In genomic region chr2:208255557-208256106, GRCh38 we compare ENCODE assay signal across 8 cellular contexts. TPM values are rescaled to one million over a fixed set of nuclear protein-coding genes. Genes with fewer than 3 reads are reported as not detected.
DNase-seq lines count a peak whose midpoint lies in the region; ATAC-seq, FAIRE-seq and TF ChIP-seq lines count a peak whose summit lies in the region.

No MANE protein-coding gene starts in this region.

- ATAC-seq in A549 (peak in 1 of 2 experiments; percentile 10; a peak in 3 of 6 replicates), GM19397 (IDR thresholded peaks at IDR 0.05; ENCODE audit: unreplicated experiment) (peak; percentile 12), HG03460 (IDR thresholded peaks at IDR 0.05; ENCODE audit: unreplicated experiment) (peak; percentile 14)
- ATAC-seq in naive thymus-derived CD4-positive, alpha-beta T cell = no peak

- FAIRE-seq in A549 (lab: Jason Lieb, UNC) = no peak

- H3K36me3 Mint-ChIP-seq in naive thymus-derived CD4-positive, alpha-beta T cell = peaks cover 0 to 12% (median 4%) of the 10 kb centered on the region in 5 donors

- H3K9me3 ChIP-seq in A549 (no peaks in the 10 kb centered on the region), breast epithelium (no peaks in the 10 kb centered on the region)
- no peaks in the 10 kb centered on the region for H3K9me3 ChIP-seq in naive thymus-derived CD4-positive, alpha-beta T cell (ENCODE audit: control insufficient read depth in 2 of 3, low read length in 3 of 3)

- WGBS in A549 (ENCODE audit: missing lambda C conversion rate) = 35% methylated on average over 13 of the region's 13 CpGs

- DNase-seq in A549 (ENCODE audit: low read depth in 1 of 2, low spot score in 1 of 2) (no peak), breast epithelium (ENCODE audit: low spot score in 2 of 2) (no peak), globus pallidus (ENCODE audit: low spot score) (no peak), hepatic stellate cell (ENCODE audit: low spot score) (no peak)
- no peak for DNase-seq in naive thymus-derived CD4-positive, alpha-beta T cell
- DNase-seq in activated CD8-positive, alpha-beta memory T cell treated with anti-CD3 and anti-CD28 coated beads, Interleukin-2, amount 50 U/mL, for 4 hours = no peak

- H3K4me3 ChIP-seq in A549 (peak overlapping the region; percentile 96), breast epithelium (peak overlapping the region; percentile 83 to 87 (median 85))
- peak overlapping the region; percentile 70 for H3K4me3 ChIP-seq in naive thymus-derived CD4-positive, alpha-beta T cell (ENCODE audit: low read length)

- H3K27me3 ChIP-seq in breast epithelium = no peaks in the 10 kb centered on the region
- no peaks in the 10 kb centered on the region for H3K27me3 ChIP-seq in naive thymus-derived CD4-positive, alpha-beta T cell (ENCODE audit: control insufficient read depth in 2 of 2, insufficient read depth in 2 of 2, low read length in 2 of 2)

- TF ChIP-seq POLR2A in A549 (IDR thresholded peaks at IDR 0.05; ENCODE audit: low read length) (no peak), breast epithelium (IDR thresholded peaks at IDR 0.05) (no peak)

- no peak for TF ChIP-seq EP300 in A549 (IDR thresholded peaks at IDR 0.05)

- no peaks in the 10 kb centered on the region for H3K36me3 ChIP-seq in breast epithelium
- no peaks in the 10 kb centered on the region for H3K36me3 ChIP-seq in naive thymus-derived CD4-positive, alpha-beta T cell (ENCODE audit: control insufficient read depth in 2 of 3, insufficient read depth in 3 of 3, low read length in 3 of 3)

- TF ChIP-seq CTCF in A549 (IDR thresholded peaks at IDR 0.05) = no peak
- no peak for TF ChIP-seq CTCF in breast epithelium (IDR thresholded peaks at IDR 0.05)

- H3K4me3 Mint-ChIP-seq in naive thymus-derived CD4-positive, alpha-beta T cell = peak overlapping the region; percentile 93 to 100 (median 97)

- peak overlapping the region in 8 of 9 donors; percentile 39 to 91 (median 82) for H3K27ac Mint-ChIP-seq in naive thymus-derived CD4-positive, alpha-beta T cell

- H3K4me1 ChIP-seq in A549 (peaks cover 31% of the 10 kb centered on the region), breast epithelium (peaks cover 0 to 9% of the 10 kb centered on the region in 2 donors)
- H3K4me1 ChIP-seq in naive thymus-derived CD4-positive, alpha-beta T cell (ENCODE audit: control insufficient read depth in 2 of 2, insufficient read depth in 2 of 2, low read length in 2 of 2) = peaks cover 0 to 9% of the 10 kb centered on the region in 2 donors

- H3K4me1 Mint-ChIP-seq in naive thymus-derived CD4-positive, alpha-beta T cell = peaks cover 8 to 28% (median 23%) of the 10 kb centered on the region in 7 donors

- intact Hi-C loops in breast epithelium (cut with DNase I; ENCODE audit: low total_unique reads) = no loop called here
- intact Hi-C loops in naive thymus-derived CD4-positive, alpha-beta T cell (cut with micrococcal nuclease) = loop anchor here (1.0 to 10.0 kb wide), 6 partner anchors 11 to 1915 kb away; partner anchors contain the start of genes CCNYL1 (in 2 of the 2), KANSL1L (in 1 of the 2), KLF7 (in 1 of the 2) and METTL21A (in 1 of the 2)

- H3K4me2 ChIP-seq in A549 = peak overlapping the region; percentile 70

- CTCF ChIA-PET in A549 (lab: Yijun Ruan, JAX) = interaction anchor here (1.1 to 5.1 kb wide), 9 partner anchors 9 to 508 kb away, joined by 3 to 64 read pairs (median 6); partner anchors contain the start of gene PIKFYVE
- CTCF ChIA-PET in naive thymus-derived CD4-positive, alpha-beta T cell (lab: Charles Lee) = interaction anchor here (1.4 to 1.7 kb wide), 3 partner anchors 10 to 11 kb away, joined by 3 to 6 read pairs (median 3); partner anchors contain the start of gene PIKFYVE

- no peaks in the 10 kb centered on the region for H3K9me3 Mint-ChIP-seq in naive thymus-derived CD4-positive, alpha-beta T cell

- POLR2A ChIA-PET in A549 (lab: Yijun Ruan, JAX) = interaction anchor here (0.9 to 2.5 kb wide), 6 partner anchors 10 to 486 kb away, joined by 3 to 50 read pairs (median 7); partner anchors contain the start of genes FZD5 and PIKFYVE
- POLR2A ChIA-PET in naive thymus-derived CD4-positive, alpha-beta T cell (lab: Charles Lee) = interaction anchor here (3.7 kb wide), 1 partner anchor 10 kb away, joined by 32 read pairs; the partner anchor contains the start of gene PIKFYVE

- no peak for TF ChIP-seq RAD21 in A549 (conservative IDR thresholded peaks at IDR 0.05 in 1 of 2, IDR thresholded peaks at IDR 0.05 in 1 of 2)

- H3K27me3 Mint-ChIP-seq in naive thymus-derived CD4-positive, alpha-beta T cell = peaks cover 0 to 3% (median 0%) of the 10 kb centered on the region in 5 donors

- H3K27ac ChIP-seq in A549 = peak overlapping the region; percentile 86 to 90
- peak overlapping the region; percentile 77 to 88 for H3K27ac ChIP-seq in breast epithelium
- H3K27ac ChIP-seq in naive thymus-derived CD4-positive, alpha-beta T cell (ENCODE audit: low read depth, low read length) = peak overlapping the region; percentile 62

TF ChIP-seq in A549, 52 proteins besides CTCF, POLR2A, EP300 and RAD21:
- TF ChIP-seq BHLHE40 (IDR thresholded peaks at IDR 0.05; ENCODE audit: low read depth, low read length) (no peak), EHMT2 (IDR thresholded peaks at IDR 0.05; ENCODE audit: low read depth) (no peak), SMC3 (IDR thresholded peaks at IDR 0.05) (no peak), CEBPB (IDR thresholded peaks at IDR 0.05) (no peak), ATOH8 (CRISPR knock-in tag; IDR thresholded peaks at IDR 0.05; ENCODE audit: low read depth) (no peak), JUNB (IDR thresholded peaks at IDR 0.05) (no peak)
TF ChIP-seq in A549: peak in this region for 0.

RNA-seq across cellular contexts. Expression of gene IDH1, which starts 0.8 kb away (rescaled TPM):
- 272 and 346 TPM in 2 replicates for polyA plus RNA-seq in A549 (2011; rRNA removed)
- 70.4 and 70.8 TPM in 2 replicates for polyA plus RNA-seq in A549 (2012; cell fraction: cytosol; rRNA removed)
- 54.0 and 77.2 TPM in 2 replicates for polyA plus RNA-seq in A549 (2012; cell fraction: nucleus; rRNA removed)
- 137 to 180 TPM (median 173 TPM) in 3 replicates for polyA plus RNA-seq in A549 (2017; fragmentation: RNase III; extraction: RNeasy Plus Mini Kit Qiagen cat#74134 plus additional on column Dnase treatment)
- 105 and 120 TPM in 2 replicates for polyA minus RNA-seq in A549 (2011; rRNA and poly(A)+ RNA removed)
- 100 to 1,000 TPM in 1 of 3 donors, 10 to 100 TPM in 2; 80.3 to 333 (median 94.5) TPM for total RNA-seq in breast epithelium
- 10 to 100 TPM in 4 of 5 experiments, 1 to 10 TPM in 1; 5.0 to 26.4 (median 20.4) TPM for total RNA-seq in naive thymus-derived CD4-positive, alpha-beta T cell
- polyA plus RNA-seq in naive thymus-derived CD4-positive, alpha-beta T cell = 1 to 10 TPM; 1.8 to 3.9 TPM

RNA-seq across cellular contexts. Expression of gene PIKFYVE, which starts 10.4 kb away (rescaled TPM):
- 19.3 and 22.0 TPM in 2 replicates for polyA plus RNA-seq in A549 (2011; rRNA removed)
- polyA plus RNA-seq in A549 (2012; cell fraction: cytosol; rRNA removed) = 4.2 and 5.1 TPM in 2 replicates
- 4.0 and 6.5 TPM in 2 replicates for polyA plus RNA-seq in A549 (2012; cell fraction: nucleus; rRNA removed)
- 5.9 to 6.5 TPM (median 6.4 TPM) in 3 replicates for polyA plus RNA-seq in A549 (2017; fragmentation: RNase III; extraction: RNeasy Plus Mini Kit Qiagen cat#74134 plus additional on column Dnase treatment)
- polyA minus RNA-seq in A549 (2011; rRNA and poly(A)+ RNA removed) = 30.1 and 31.1 TPM in 2 replicates
- total RNA-seq in breast epithelium = 10 to 100 TPM; 33.8 to 55.8 (median 45.1) TPM
- 10 to 100 TPM; 33.4 to 52.3 (median 39.1) TPM for total RNA-seq in naive thymus-derived CD4-positive, alpha-beta T cell
- 1 to 10 TPM; 5.9 to 8.4 TPM for polyA plus RNA-seq in naive thymus-derived CD4-positive, alpha-beta T cell
